In genomic region chr10:43801137-43801536, GRCh38 we compare ENCODE assay signal across 19 cellular contexts.
DNase-seq lines count a peak whose midpoint lies in the region; ATAC-seq and TF ChIP-seq lines count a peak whose summit lies in the region.
"Had no signal": no experiment of that assay in that cellular context is flagged by ENCODE, and none has a peak within 500 bp of the region (broad histone marks: within the 10 kb centered on the region; RNA-seq: fewer than 3 reads in every experiment).

No MANE protein-coding gene starts in this region.

- H3K27ac Mint-ChIP-seq in activated naive CD8-positive, alpha-beta T cell treated with anti-CD3 and anti-CD28 coated beads, Interleukin-2, amount 10 ng/mL, durations not matched to agents 7 days and 5 days = peak overlapping the region; percentile 11
- H3K27ac Mint-ChIP-seq in activated naive CD8-positive, alpha-beta T cell treated with anti-CD3 and anti-CD28 coated beads for 36 hours = no peak overlapping the region

- no peak overlapping the region for H3K4me3 Mint-ChIP-seq in activated naive CD8-positive, alpha-beta T cell treated with anti-CD3 and anti-CD28 coated beads, Interleukin-2, amount 10 ng/mL, durations not matched to agents 7 days and 5 days
- H3K4me3 Mint-ChIP-seq in activated naive CD8-positive, alpha-beta T cell treated with anti-CD3 and anti-CD28 coated beads for 36 hours = no peak overlapping the region
- H3K4me3 Mint-ChIP-seq: CD4-positive, alpha-beta memory T cell had no signal

- intact Hi-C loops in gastrocnemius medialis (cut with DNase I; ENCODE audit: low total_unique reads) = no loop called here

- H3K27ac ChIP-seq in gastrocnemius medialis (peak overlapping the region; percentile 11 to 42 (median 27)), foreskin keratinocyte (no peak overlapping the region)

- in situ Hi-C loops in gastrocnemius medialis (cut with MboI; ENCODE audit: low sequenced_read_pairs in 4 of 4) = no loop called here

- peaks cover 16% of the 10 kb centered on the region for H3K27me3 Mint-ChIP-seq in activated naive CD8-positive, alpha-beta T cell treated with anti-CD3 and anti-CD28 coated beads, Interleukin-2, amount 10 ng/mL, durations not matched to agents 7 days and 5 days
- no peaks in the 10 kb centered on the region for H3K27me3 Mint-ChIP-seq in activated naive CD8-positive, alpha-beta T cell treated with anti-CD3 and anti-CD28 coated beads for 36 hours

- POLR2A ChIA-PET in activated naive CD8-positive, alpha-beta T cell treated with anti-CD3 and anti-CD28 coated beads, Interleukin-2, amount 10 ng/mL, durations not matched to agents 7 days and 5 days (lab: Charles Lee) = no interaction called here

- H3K4me3 ChIP-seq in gastrocnemius medialis = no peak overlapping the region

- no peak for ATAC-seq in activated naive CD8-positive, alpha-beta T cell treated with anti-CD3 and anti-CD28 coated beads, Interleukin-2, amount 10 ng/mL, durations not matched to agents 7 days and 5 days (ENCODE audit: low read depth)
- peak in 1 of 2 donors; percentile 47 for ATAC-seq in gastrocnemius medialis
- ATAC-seq in foreskin keratinocyte = no peak
- no peak for ATAC-seq in GM21381 (IDR thresholded peaks at IDR 0.05; ENCODE audit: unreplicated experiment)

- no peak for TF ChIP-seq POLR2A in gastrocnemius medialis (IDR thresholded peaks at IDR 0.05)

- H3K4me1 ChIP-seq in gastrocnemius medialis = no peaks in the 10 kb centered on the region
- no peaks in the 10 kb centered on the region for H3K4me1 ChIP-seq in foreskin keratinocyte

- no peak for DNase-seq in activated naive CD8-positive, alpha-beta T cell treated with anti-CD3 and anti-CD28 coated beads, Interleukin-2, amount 10 ng/mL, durations not matched to agents 7 days and 5 days
- DNase-seq in activated naive CD8-positive, alpha-beta T cell treated with anti-CD3 and anti-CD28 coated beads for 36 hours = no peak
- peak; percentile 28 for DNase-seq in MV-4-11 (lab: John Stamatoyannopoulos, UW)
- peak; percentile 52 for DNase-seq in fibroblast of gingiva (ENCODE audit: low read depth)
- no peak for DNase-seq in gastrocnemius medialis
- DNase-seq in foreskin keratinocyte = no peak
- no peak for DNase-seq in occipital lobe (lab: John Stamatoyannopoulos, UW)
- DNase-seq: BE2C; CD4-positive, alpha-beta memory T cell; DMS153; GDM1; KBM-7; NCI-H1417; NCI-H187; NCI-H2107; NCI-H510A; NCI-H748 treated with DMSO at 0.1 percent for 48 hours; SIG-M5 had no signal

- H3K4me1 Mint-ChIP-seq in activated naive CD8-positive, alpha-beta T cell treated with anti-CD3 and anti-CD28 coated beads, Interleukin-2, amount 10 ng/mL, durations not matched to agents 7 days and 5 days = peaks cover 27% of the 10 kb centered on the region
- peaks cover 8% of the 10 kb centered on the region for H3K4me1 Mint-ChIP-seq in activated naive CD8-positive, alpha-beta T cell treated with anti-CD3 and anti-CD28 coated beads for 36 hours

- TF ChIP-seq CTCF in gastrocnemius medialis (IDR thresholded peaks at IDR 0.05 in 4 of 5, conservative IDR thresholded peaks at IDR 0.05 in 1 of 5) (no peak), foreskin keratinocyte (conservative IDR thresholded peaks at IDR 0.05) (no peak)

- H3K9me3 ChIP-seq in gastrocnemius medialis = no peaks in the 10 kb centered on the region
- H3K9me3 ChIP-seq: BE2C had no signal

- H3K27me3 ChIP-seq in gastrocnemius medialis (no peaks in the 10 kb centered on the region), foreskin keratinocyte (no peaks in the 10 kb centered on the region)
- H3K27me3 ChIP-seq: BE2C had no signal

- no peaks in the 10 kb centered on the region for H3K36me3 ChIP-seq in gastrocnemius medialis
- H3K36me3 ChIP-seq: BE2C had no signal

- H3K9me3 Mint-ChIP-seq in activated naive CD8-positive, alpha-beta T cell treated with anti-CD3 and anti-CD28 coated beads, Interleukin-2, amount 10 ng/mL, durations not matched to agents 7 days and 5 days = peaks cover 2% of the 10 kb centered on the region
- H3K9me3 Mint-ChIP-seq in activated naive CD8-positive, alpha-beta T cell treated with anti-CD3 and anti-CD28 coated beads for 36 hours = no peaks in the 10 kb centered on the region
- H3K9me3 Mint-ChIP-seq: CD4-positive, alpha-beta memory T cell had no signal

- H3K36me3 Mint-ChIP-seq in activated naive CD8-positive, alpha-beta T cell treated with anti-CD3 and anti-CD28 coated beads, Interleukin-2, amount 10 ng/mL, durations not matched to agents 7 days and 5 days = peaks cover 4% of the 10 kb centered on the region
- H3K36me3 Mint-ChIP-seq in activated naive CD8-positive, alpha-beta T cell treated with anti-CD3 and anti-CD28 coated beads for 36 hours = no peaks in the 10 kb centered on the region
- H3K36me3 Mint-ChIP-seq: CD4-positive, alpha-beta memory T cell had no signal

Comparison
In these comparisons a context has a peak if more than half of its experiments do, and no peak if none do; other contexts are left out.
1. DNase-seq: peak in MV-4-11 (single experiment) and fibroblast of gingiva (single experiment); none in activated naive CD8-positive, alpha-beta T cell treated with anti-CD3 and anti-CD28 coated beads, Interleukin-2, amount 10 ng/mL, durations not matched to agents 7 days and 5 days (single experiment), activated naive CD8-positive, alpha-beta T cell treated with anti-CD3 and anti-CD28 coated beads for 36 hours (single experiment), gastrocnemius medialis (0 of 2), foreskin keratinocyte (0 of 2) and occipital lobe (single experiment).